In the genomic region with DNA sequence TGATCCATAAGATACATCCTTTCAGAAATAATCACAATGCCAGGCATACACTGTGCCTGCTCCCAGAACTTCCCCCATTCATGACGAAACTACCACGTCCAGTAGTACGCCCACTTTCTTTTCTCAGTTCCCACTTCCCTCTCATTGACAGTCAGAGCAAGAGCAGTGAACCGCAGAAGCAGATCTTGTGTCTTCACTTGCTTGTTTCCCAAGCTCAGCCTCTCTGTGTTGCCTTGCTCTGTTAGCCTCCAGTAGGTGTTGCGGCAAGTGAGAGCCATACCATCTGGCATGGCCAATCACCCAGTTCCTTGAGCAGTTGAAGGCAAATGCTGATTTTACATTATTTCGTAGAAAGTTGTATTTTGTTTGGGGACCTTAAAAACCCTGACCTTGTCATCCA, we compare ENCODE assay signal across 8 cellular contexts. TPM values are rescaled to one million over a fixed set of nuclear protein-coding genes. Genes with fewer than 3 reads are reported as not detected.
A peak's percentile ranks its signal among the peaks of the same experiment; 100 is the strongest.
DNase-seq lines count a peak whose midpoint lies in the region; ATAC-seq and TF ChIP-seq lines count a peak whose summit lies in the region.

No MANE protein-coding gene starts in this region.

- peaks cover 51% of the 10 kb centered on the region for H3K4me1 Mint-ChIP-seq in activated CD8-positive, alpha-beta memory T cell treated with anti-CD3 and anti-CD28 coated beads, Interleukin-2, amount 10 ng/mL, durations not matched to agents 7 days and 5 days
- peaks cover 11% of the 10 kb centered on the region for H3K4me1 Mint-ChIP-seq in progenitor cell of endocrine pancreas (ENCODE audit: low read depth)

- H3K9me3 ChIP-seq in esophagus squamous epithelium, result peaks cover 0 to 2% (median 0%) of the 10 kb centered on the region in 3 donors
- no peaks in the 10 kb centered on the region for H3K9me3 ChIP-seq in mammary epithelial cell (replicated peaks; ENCODE audit: insufficient read depth, low read length)

- H3K36me3 Mint-ChIP-seq in activated CD8-positive, alpha-beta memory T cell treated with anti-CD3 and anti-CD28 coated beads, Interleukin-2, amount 10 ng/mL, durations not matched to agents 7 days and 5 days, result peaks cover 2% of the 10 kb centered on the region
- H3K36me3 Mint-ChIP-seq in progenitor cell of endocrine pancreas (ENCODE audit: insufficient read depth), result peaks cover 2% of the 10 kb centered on the region

- peak overlapping the region; percentile 0 for H3K4me3 Mint-ChIP-seq in activated CD8-positive, alpha-beta memory T cell treated with anti-CD3 and anti-CD28 coated beads, Interleukin-2, amount 10 ng/mL, durations not matched to agents 7 days and 5 days
- no peak overlapping the region for H3K4me3 Mint-ChIP-seq in progenitor cell of endocrine pancreas (ENCODE audit: low read depth)

- no peak overlapping the region for H3K9ac ChIP-seq in mammary epithelial cell (ENCODE audit: insufficient read depth, low read length)

- H3K4me2 ChIP-seq in mammary epithelial cell (ENCODE audit: insufficient read depth, low read depth, low read length), result no peak overlapping the region

- dilution Hi-C loops in mammary epithelial cell (cut with HindIII; ENCODE audit: low sequenced_read_pairs), result no loop called here

- DNase-seq in activated CD8-positive, alpha-beta memory T cell treated with anti-CD3 and anti-CD28 coated beads, Interleukin-2, amount 10 ng/mL, durations not matched to agents 7 days and 5 days, result peak; percentile 80
- DNase-seq in activated CD8-positive, alpha-beta memory T cell treated with anti-CD3 and anti-CD28 coated beads for 24 hours, result no peak
- DNase-seq in NOMO-1 treated with dmso at 0.1 percent for 144 hours (lab: John Stamatoyannopoulos, UW; ENCODE audit: unreplicated experiment) (peak; percentile 86), esophagus squamous epithelium (lab: John Stamatoyannopoulos, UW) (peak; percentile 41), NCI-H345 treated with DMSO at 0.1 percent for 48 hours (lab: John Stamatoyannopoulos, UW; ENCODE audit: unreplicated experiment) (no peak), progenitor cell of endocrine pancreas (ENCODE audit: low spot score, unreplicated experiment) (no peak), mammary epithelial cell (no peak)

- H3K27me3 Mint-ChIP-seq in activated CD8-positive, alpha-beta memory T cell treated with anti-CD3 and anti-CD28 coated beads, Interleukin-2, amount 10 ng/mL, durations not matched to agents 7 days and 5 days, result peaks cover 40% of the 10 kb centered on the region
- H3K27me3 Mint-ChIP-seq in progenitor cell of endocrine pancreas, result peaks cover 33% of the 10 kb centered on the region

- H3K4me3 ChIP-seq in esophagus squamous epithelium (no peak overlapping the region), mammary epithelial cell (replicated peaks in 1 of 3; ENCODE audit: insufficient read depth in 1 of 3, low read depth in 2 of 3, low read length in 3 of 3) (no peak overlapping the region)

- H3K27me3 ChIP-seq in esophagus squamous epithelium (no peaks in the 10 kb centered on the region), mammary epithelial cell (ENCODE audit: insufficient read depth, low read length) (no peaks in the 10 kb centered on the region)

- no peaks in the 10 kb centered on the region for H4K20me1 ChIP-seq in mammary epithelial cell (ENCODE audit: insufficient read depth, low read length)

- CTCF ChIA-PET in activated CD8-positive, alpha-beta memory T cell treated with anti-CD3 and anti-CD28 coated beads, Interleukin-2, amount 10 ng/mL, durations not matched to agents 7 days and 5 days (lab: Charles Lee), result interaction anchor here (1.4 to 4.7 kb wide), 4 partner anchors 10 to 240 kb away, joined by 3 to 32 read pairs (median 8); no protein-coding TSS in a partner anchor
- CTCF ChIA-PET in mammary epithelial cell (lab: Charles Lee; ENCODE audit: low non-redundant PET), result no interaction called here

- in situ Hi-C loops in mammary epithelial cell (cut with MboI; ENCODE audit: low sequenced_read_pairs in 2 of 2), result no loop called here

- H3K27ac ChIP-seq in esophagus squamous epithelium (peak overlapping the region in 1 of 4 donors; percentile 47), mammary epithelial cell (ENCODE audit: insufficient read depth, low read depth, low read length) (no peak overlapping the region)

- BruUV-seq in mammary epithelial cell (replicated peaks; lab: Mats Ljungman, UMichigan), result no TSS peak

- H3K27ac Mint-ChIP-seq in activated CD8-positive, alpha-beta memory T cell treated with anti-CD3 and anti-CD28 coated beads, Interleukin-2, amount 10 ng/mL, durations not matched to agents 7 days and 5 days, result peak overlapping the region; percentile 19
- H3K27ac Mint-ChIP-seq in progenitor cell of endocrine pancreas, result no peak overlapping the region

- TF ChIP-seq POLR2A in esophagus squamous epithelium (IDR thresholded peaks at IDR 0.05), result no peak

- no peak overlapping the region for H2AFZ ChIP-seq in mammary epithelial cell (ENCODE audit: low read depth, low read length)

- TF ChIP-seq CTCF in esophagus squamous epithelium (IDR thresholded peaks at IDR 0.05) (no peak), progenitor cell of endocrine pancreas (IDR thresholded peaks at IDR 0.05; ENCODE audit: unreplicated experiment) (no peak), mammary epithelial cell (conservative IDR thresholded peaks at IDR 0.05 in 1 of 2, IDR thresholded peaks at IDR 0.05 in 1 of 2; ENCODE audit: extremely low read depth in 1 of 2, insufficient read depth in 1 of 2, low read depth in 1 of 2, low read length in 2 of 2) (no peak)

- peak; percentile 72 for ATAC-seq in activated CD8-positive, alpha-beta memory T cell treated with anti-CD3 and anti-CD28 coated beads, Interleukin-2, amount 10 ng/mL, durations not matched to agents 7 days and 5 days
- peak; percentile 87 for ATAC-seq in HG02763 (IDR thresholded peaks at IDR 0.05; ENCODE audit: unreplicated experiment)

- intact Hi-C loops in esophagus squamous epithelium (cut with DNase I), result no loop called here
- intact Hi-C loops in mammary epithelial cell (cut with micrococcal nuclease), result no loop called here

- WGBS in esophagus squamous epithelium, 2 donors, result 62 to 70% methylated on average over 6 of the region's 6 CpGs
- WGBS in mammary epithelial cell (ENCODE audit: low coverage, missing lambda C conversion rate), result 80% methylated on average over 3 of the region's 6 CpGs

- H3K4me1 ChIP-seq in esophagus squamous epithelium (peaks cover 0 to 47% (median 18%) of the 10 kb centered on the region in 3 donors), mammary epithelial cell (ENCODE audit: insufficient read depth, low read length) (peaks cover 16% of the 10 kb centered on the region)

- no peaks in the 10 kb centered on the region for H3K9me3 Mint-ChIP-seq in activated CD8-positive, alpha-beta memory T cell treated with anti-CD3 and anti-CD28 coated beads, Interleukin-2, amount 10 ng/mL, durations not matched to agents 7 days and 5 days (ENCODE audit: low read depth)
- H3K9me3 Mint-ChIP-seq in progenitor cell of endocrine pancreas (ENCODE audit: low read depth), result peaks cover 5% of the 10 kb centered on the region

- H3K79me2 ChIP-seq in mammary epithelial cell (ENCODE audit: insufficient read depth, low read length), result peaks cover 8% of the 10 kb centered on the region

- H3K36me3 ChIP-seq in esophagus squamous epithelium (no peaks in the 10 kb centered on the region), mammary epithelial cell (ENCODE audit: insufficient read depth, low read length) (no peaks in the 10 kb centered on the region)

RNA-seq across cellular contexts. Expression of gene UST, which starts 11.7 kb away (rescaled TPM):
- total RNA-seq in activated CD8-positive, alpha-beta memory T cell treated with anti-CD3 and anti-CD28 coated beads, Interleukin-2, amount 10 ng/mL, durations not matched to agents 7 days and 5 days, result 1 to 10 TPM; 1.5 to 2.3 TPM
- total RNA-seq in esophagus squamous epithelium (10 to 100 TPM in 1 of 4 donors, 1 to 10 TPM in 3; 2.9 to 12.0 (median 5.7) TPM), progenitor cell of endocrine pancreas (2.9 and 4.7 TPM in 2 replicates), mammary epithelial cell (10 to 100 TPM; 13.0 to 22.2 TPM)
- polyA plus RNA-seq in mammary epithelial cell, result 6.2 TPM
- 12.5 TPM for polyA minus RNA-seq in mammary epithelial cell

Comparison
In these comparisons a context has a peak if more than half of its experiments do, and no peak if none do; other contexts are left out.
1. DNase-seq: peak in activated CD8-positive, alpha-beta memory T cell treated with anti-CD3 and anti-CD28 coated beads, Interleukin-2, amount 10 ng/mL, durations not matched to agents 7 days and 5 days (single experiment), NOMO-1 treated with dmso at 0.1 percent for 144 hours (single experiment) and esophagus squamous epithelium (single experiment); none in activated CD8-positive, alpha-beta memory T cell treated with anti-CD3 and anti-CD28 coated beads for 24 hours (single experiment), NCI-H345 treated with DMSO at 0.1 percent for 48 hours (single experiment), progenitor cell of endocrine pancreas (single experiment) and mammary epithelial cell (single experiment).